21 cellular contexts compared by ENCODE assay signal in the genomic region with DNA sequence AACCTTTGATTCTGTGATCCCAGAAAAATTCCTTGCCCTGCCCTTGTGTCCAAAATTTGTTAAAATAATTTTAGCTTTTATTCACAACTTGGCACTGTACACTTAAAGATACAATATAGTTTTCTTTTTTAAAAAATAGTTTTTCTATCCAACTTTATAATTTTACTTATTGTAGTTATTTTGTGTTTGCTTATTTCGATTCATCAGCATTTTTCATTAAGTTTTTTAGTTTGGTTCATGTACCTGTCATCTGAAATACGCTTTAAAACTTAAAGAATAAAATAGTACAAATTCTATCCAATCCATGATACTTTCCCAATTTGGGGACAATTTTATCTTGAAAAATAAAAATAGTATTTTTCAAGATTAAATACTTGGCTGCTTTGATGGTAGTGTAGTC.
A peak's percentile ranks its signal among the peaks of the same experiment; 100 is the strongest.
DNase-seq lines count a peak whose midpoint lies in the region; ATAC-seq, FAIRE-seq and TF ChIP-seq lines count a peak whose summit lies in the region.
"Had no signal": no experiment of that assay in that cellular context is flagged by ENCODE, and none has a peak within 500 bp of the region (broad histone marks: within the 10 kb centered on the region; RNA-seq: fewer than 3 reads in every experiment).

No MANE protein-coding gene starts in this region.

- no peak overlapping the region for H2BK5ac ChIP-seq in IMR-90 (ENCODE audit: low read depth, low read length, poor library complexity, severe bottlenecking)

- H2BK15ac ChIP-seq in IMR-90 (ENCODE audit: low read depth, low read length), result no peak overlapping the region

- H3K4me3 ChIP-seq in A549, result no peak overlapping the region
- H3K4me3 ChIP-seq in IMR-90 (ENCODE audit: insufficient read depth, low read depth, low read length), result no peak overlapping the region
- H3K4me3 ChIP-seq in small intestine (ENCODE audit: low read depth in 1 of 2, low read length in 2 of 2), result no peak overlapping the region
- H3K4me3 ChIP-seq: BLaER1 treated with 17β-estradiol and CSF1 and Interleukin-3, amounts not matched to agents 10 nM and 100 nM had no signal

- intact Hi-C loops in IMR-90 (cut with micrococcal nuclease), result no loop called here

- no peak overlapping the region for H3K14ac ChIP-seq in IMR-90 (replicated peaks; ENCODE audit: low read depth, low read length)

- no peak overlapping the region for H4K8ac ChIP-seq in IMR-90 (ENCODE audit: low read depth in 2 of 2, low read length in 2 of 2)

- in situ Hi-C loops in IMR-90 (cut with MboI; ENCODE audit: low sequenced_read_pairs), result no loop called here

- POLR2A ChIA-PET in A549 (lab: Yijun Ruan, JAX), result no interaction called here
- POLR2A ChIA-PET in IMR-90 (lab: Charles Lee; ENCODE audit: unreplicated experiment), result no interaction called here

- H3K27ac ChIP-seq in A549 (no peak overlapping the region), IMR-90 (ENCODE audit: insufficient read depth, low read length) (no peak overlapping the region), small intestine (ENCODE audit: low read depth in 1 of 2, low read length in 1 of 2) (no peak overlapping the region)
- H3K27ac ChIP-seq: BLaER1 treated with 17β-estradiol and CSF1 and Interleukin-3, amounts not matched to agents 10 nM and 100 nM; C4-2B had no signal

- H3K36me3 ChIP-seq in IMR-90 (ENCODE audit: control insufficient read depth, insufficient read depth, low read length) (no peaks in the 10 kb centered on the region), small intestine (ENCODE audit: control insufficient read depth in 2 of 2, insufficient read depth in 2 of 2, low read length in 2 of 2) (no peaks in the 10 kb centered on the region)

- no peak overlapping the region for H2BK20ac ChIP-seq in IMR-90 (ENCODE audit: low read depth, low read length)

- H3K79me1 ChIP-seq in IMR-90 (ENCODE audit: low read depth in 1 of 2, low read length in 2 of 2), result no peaks in the 10 kb centered on the region

- no peak overlapping the region for H2AK9ac ChIP-seq in IMR-90 (replicated peaks; ENCODE audit: low read depth, low read length, poor library complexity)

- no peak for FAIRE-seq in A549 (lab: Jason Lieb, UNC)
- peak; percentile 12 for FAIRE-seq in endometrium (lab: Jason Lieb, UNC)
- FAIRE-seq in small intestine (lab: Jason Lieb, UNC), result peak; percentile 41
- FAIRE-seq: A204.1, D721Med, G401.6, GM19239 had no signal

- DNase-seq in A549 (ENCODE audit: low read depth in 1 of 2, low spot score in 1 of 2) (no peak), IMR-90 (no peak), small intestine (no peak), OCI-M1 (lab: John Stamatoyannopoulos, UW) (no peak), HuH-7 (ENCODE audit: low spot score) (no peak), SW 1271 (lab: John Stamatoyannopoulos, UW) (no peak)
- DNase-seq: 8988T; AML-193; Caco-2; Calu3; CD4-positive, alpha-beta T cell; CD8-positive, alpha-beta T cell; DMS79 treated with DMSO at 0.1 percent for 48 hours; GF-D8 had no signal

- H4K91ac ChIP-seq in IMR-90 (ENCODE audit: insufficient read depth, low read depth, low read length), result no peak overlapping the region

- no peak overlapping the region for H3K4ac ChIP-seq in IMR-90 (ENCODE audit: low read depth, low read length)

- TF ChIP-seq CTCF in A549 (IDR thresholded peaks at IDR 0.05), result no peak
- TF ChIP-seq CTCF in IMR-90 (conservative IDR thresholded peaks at IDR 0.05; ENCODE audit: low read depth, low read length), result no peak

- TF ChIP-seq POLR2A in A549 (IDR thresholded peaks at IDR 0.05; ENCODE audit: low read length) (no peak), IMR-90 (IDR thresholded peaks at IDR 0.05; ENCODE audit: low read depth, low read length) (no peak)

- H3K9me1 ChIP-seq in IMR-90 (ENCODE audit: insufficient read depth, low read length), result no peaks in the 10 kb centered on the region

- BruUV-seq in IMR-90 (replicated peaks; lab: Mats Ljungman, UMichigan), result no TSS peak

- no peak overlapping the region for H3K18ac ChIP-seq in IMR-90 (ENCODE audit: low read depth, low read length)

- H4K20me1 ChIP-seq in IMR-90 (ENCODE audit: insufficient read depth, low read length), result no peaks in the 10 kb centered on the region

- H3K27me3 ChIP-seq in IMR-90 (ENCODE audit: control insufficient read depth, insufficient read depth, low read length), result no peaks in the 10 kb centered on the region
- no peaks in the 10 kb centered on the region for H3K27me3 ChIP-seq in small intestine (ENCODE audit: control insufficient read depth in 2 of 2, insufficient read depth in 2 of 2, low read length in 2 of 2)
- H3K27me3 ChIP-seq: BLaER1 treated with 17β-estradiol and CSF1 and Interleukin-3, amounts not matched to agents 10 nM and 100 nM had no signal

- H3K4me1 ChIP-seq in A549 (no peaks in the 10 kb centered on the region), IMR-90 (ENCODE audit: control insufficient read depth, insufficient read depth, low read length) (no peaks in the 10 kb centered on the region), small intestine (ENCODE audit: control insufficient read depth in 2 of 2, insufficient read depth in 1 of 2, low read depth in 1 of 2, low read length in 1 of 2) (no peaks in the 10 kb centered on the region)
- H3K4me1 ChIP-seq: BLaER1 treated with 17β-estradiol and CSF1 and Interleukin-3, amounts not matched to agents 10 nM and 100 nM had no signal

- TF ChIP-seq EP300 in A549 (IDR thresholded peaks at IDR 0.05), result no peak

- no peak for ATAC-seq in A549
- ATAC-seq in IMR-90 (ENCODE audit: low read depth), result no peak
- ATAC-seq: CD8-positive, alpha-beta T cell had no signal

- 6% methylated on average over 2 of the region's 2 CpGs for WGBS in A549 (ENCODE audit: missing lambda C conversion rate)
- WGBS in IMR-90 (ENCODE audit: extremely low coverage in 2 of 2, insufficient read length in 1 of 2), 2 experiments, result no CpG with 5 or more reads among the region's 2 CpGs
- 75 to 84% (median 81%) methylated on average over 2 of the region's 2 CpGs for WGBS in small intestine, 3 donors

- no peak overlapping the region for H3K23ac ChIP-seq in IMR-90 (ENCODE audit: low read depth, low read length)

- TF ChIP-seq RAD21 in A549 (conservative IDR thresholded peaks at IDR 0.05 in 1 of 2, IDR thresholded peaks at IDR 0.05 in 1 of 2) (no peak), IMR-90 (IDR thresholded peaks at IDR 0.05; ENCODE audit: low read length) (no peak)

- CTCF ChIA-PET in A549 (lab: Yijun Ruan, JAX), result no interaction called here
- CTCF ChIA-PET in IMR-90 (lab: Yijun Ruan, JAX), result no interaction called here

- no peak overlapping the region for H3K9ac ChIP-seq in IMR-90 (ENCODE audit: low read depth, low read length)
- H3K9ac ChIP-seq: BLaER1 treated with 17β-estradiol and CSF1 and Interleukin-3, amounts not matched to agents 10 nM and 100 nM had no signal

- H4K5ac ChIP-seq in IMR-90 (ENCODE audit: low read depth, low read length), result no peak overlapping the region

- H3K9me3 ChIP-seq in A549 (no peaks in the 10 kb centered on the region), IMR-90 (ENCODE audit: control insufficient read depth, insufficient read depth, low read length) (peaks cover 2% of the 10 kb centered on the region; the same call in 1 of the 2 replicates), small intestine (ENCODE audit: control insufficient read depth, low read depth) (no peaks in the 10 kb centered on the region)
- H3K9me3 ChIP-seq: Caco-2 had no signal

- no peak overlapping the region for H2BK120ac ChIP-seq in IMR-90 (ENCODE audit: low read depth, low read length)

- no peak overlapping the region for H3K56ac ChIP-seq in IMR-90 (ENCODE audit: extremely low read depth, insufficient read depth, low read length)

- H3K4me2 ChIP-seq in A549, result no peak overlapping the region
- H3K4me2 ChIP-seq in IMR-90 (ENCODE audit: low read depth, low read length), result no peak overlapping the region
- H3K4me2 ChIP-seq: BLaER1 treated with 17β-estradiol and CSF1 and Interleukin-3, amounts not matched to agents 10 nM and 100 nM had no signal

- H2AFZ ChIP-seq in IMR-90 (replicated peaks; ENCODE audit: low read length, poor library complexity), result no peak overlapping the region

- no peak overlapping the region for H2AK5ac ChIP-seq in IMR-90 (ENCODE audit: low read depth, low read length)

- dilution Hi-C loops in IMR-90 (cut with HindIII; ENCODE audit: low sequenced_read_pairs, unreplicated experiment), result no loop called here

TF ChIP-seq in A549, 52 proteins besides CTCF, POLR2A, EP300 and RAD21:
- no peak for TF ChIP-seq KDM5A (IDR thresholded peaks at IDR 0.05)
- TF ChIP-seq MAFK (IDR thresholded peaks at IDR 0.05; ENCODE audit: partially characterized antibody), result peak; percentile 55
- TF ChIP-seq HOXA7 (CRISPR knock-in tag; IDR thresholded peaks at IDR 0.05), result no peak
- no peak for TF ChIP-seq POLR2AphosphoS2 (conservative IDR thresholded peaks at IDR 0.05; ENCODE audit: low read length)
- no peak for TF ChIP-seq SMC3 (IDR thresholded peaks at IDR 0.05)
TF ChIP-seq in A549: peak in this region for 1.

TF ChIP-seq in IMR-90, 13 proteins besides CTCF, POLR2A, EP300 and RAD21:
- TF ChIP-seq SMC3 (IDR thresholded peaks at IDR 0.05; ENCODE audit: low read depth, low read length) (no peak), MAFK (IDR thresholded peaks at IDR 0.05; ENCODE audit: low read depth, low read length) (peak; percentile 37; the same call in 1 of the 2 replicates), RCOR1 (IDR thresholded peaks at IDR 0.05; ENCODE audit: insufficient replicate concordance, low read length) (no peak), BHLHE40 (IDR thresholded peaks at IDR 0.05; ENCODE audit: low read depth, low read length) (no peak)
- TF ChIP-seq, protein P1, sequence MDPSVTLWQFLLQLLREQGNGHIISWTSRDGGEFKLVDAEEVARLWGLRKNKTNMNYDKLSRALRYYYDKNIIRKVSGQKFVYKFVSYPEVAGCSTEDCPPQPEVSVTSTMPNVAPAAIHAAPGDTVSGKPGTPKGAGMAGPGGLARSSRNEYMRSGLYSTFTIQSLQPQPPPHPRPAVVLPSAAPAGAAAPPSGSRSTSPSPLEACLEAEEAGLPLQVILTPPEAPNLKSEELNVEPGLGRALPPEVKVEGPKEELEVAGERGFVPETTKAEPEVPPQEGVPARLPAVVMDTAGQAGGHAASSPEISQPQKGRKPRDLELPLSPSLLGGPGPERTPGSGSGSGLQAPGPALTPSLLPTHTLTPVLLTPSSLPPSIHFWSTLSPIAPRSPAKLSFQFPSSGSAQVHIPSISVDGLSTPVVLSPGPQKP (IDR thresholded peaks at IDR 0.05; ENCODE audit: borderline replicate concordance, low read depth, low read length), result no peak
